In the genomic region with DNA sequence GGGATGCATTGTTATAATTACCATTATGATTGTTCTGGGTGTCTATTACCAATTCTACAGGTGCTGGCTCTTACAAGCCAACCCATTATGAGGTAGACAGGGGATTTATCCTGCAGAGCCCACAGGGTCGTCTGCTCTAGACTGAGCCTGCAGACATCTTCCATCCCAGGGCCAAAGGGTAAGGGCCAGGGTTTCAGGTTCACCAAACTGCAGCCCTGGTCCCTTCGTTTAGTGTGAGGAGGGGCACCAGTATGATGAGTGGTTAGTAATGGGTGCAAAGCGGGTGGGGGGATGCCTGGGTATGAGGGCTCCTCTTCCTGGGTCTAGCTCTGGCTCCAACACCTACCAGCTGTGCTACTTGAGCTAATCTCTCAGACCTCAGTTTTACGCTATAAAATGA, we compare ENCODE assay signal across 1 cellular context.
A peak's percentile ranks its signal among the peaks of the same experiment; 100 is the strongest.
TF ChIP-seq lines count a peak whose summit lies in the region.

No MANE protein-coding gene starts in this region.

TF ChIP-seq in HEK293, 187 proteins besides CTCF, POLR2A, EP300 and RAD21:
- no peak for TF ChIP-seq ZNF174 (tag by site-specific recombination; IDR thresholded peaks at IDR 0.05)
- TF ChIP-seq, protein P1, sequence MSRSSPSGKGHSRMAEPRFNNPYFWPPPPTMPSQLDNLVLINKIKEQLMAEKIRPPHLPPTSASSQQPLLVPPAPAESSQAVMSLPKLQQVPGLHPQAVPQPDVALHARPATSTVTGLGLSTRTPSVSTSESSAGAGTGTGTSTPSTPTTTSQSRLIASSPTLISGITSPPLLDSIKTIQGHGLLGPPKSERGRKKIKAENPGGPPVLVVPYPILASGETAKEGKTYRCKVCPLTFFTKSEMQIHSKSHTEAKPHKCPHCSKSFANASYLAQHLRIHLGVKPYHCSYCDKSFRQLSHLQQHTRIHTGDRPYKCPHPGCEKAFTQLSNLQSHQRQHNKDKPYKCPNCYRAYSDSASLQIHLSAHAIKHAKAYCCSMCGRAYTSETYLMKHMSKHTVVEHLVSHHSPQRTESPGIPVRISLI (tag by site-specific recombination; IDR thresholded peaks at IDR 0.05): no peak
- TF ChIP-seq GLI4 (tag by site-specific recombination; IDR thresholded peaks at IDR 0.05): no peak
- no peak for TF ChIP-seq HOXD13 (CRISPR knock-in tag; IDR thresholded peaks at IDR 0.05; ENCODE audit: borderline replicate concordance)
- no peak for TF ChIP-seq SETDB1 (IDR thresholded peaks at IDR 0.05; ENCODE audit: insufficient read length, low read length)
- TF ChIP-seq KLF9 (tag by site-specific recombination; IDR thresholded peaks at IDR 0.05; ENCODE audit: low read depth): no peak
- TF ChIP-seq ZIC2 (tag by site-specific recombination; IDR thresholded peaks at IDR 0.05): no peak
- TF ChIP-seq SCRT1 (tag by site-specific recombination; IDR thresholded peaks at IDR 0.05; ENCODE audit: borderline replicate concordance): 0 out of 2 replicates have a peak, but pooled peaks have one; percentile 18
- no peak for TF ChIP-seq ZNF223 (tag by site-specific recombination; IDR thresholded peaks at IDR 0.05)
- no peak for TF ChIP-seq ZNF670 (tag by site-specific recombination; IDR thresholded peaks at IDR 0.05; ENCODE audit: low read depth)
- TF ChIP-seq, protein P2, sequence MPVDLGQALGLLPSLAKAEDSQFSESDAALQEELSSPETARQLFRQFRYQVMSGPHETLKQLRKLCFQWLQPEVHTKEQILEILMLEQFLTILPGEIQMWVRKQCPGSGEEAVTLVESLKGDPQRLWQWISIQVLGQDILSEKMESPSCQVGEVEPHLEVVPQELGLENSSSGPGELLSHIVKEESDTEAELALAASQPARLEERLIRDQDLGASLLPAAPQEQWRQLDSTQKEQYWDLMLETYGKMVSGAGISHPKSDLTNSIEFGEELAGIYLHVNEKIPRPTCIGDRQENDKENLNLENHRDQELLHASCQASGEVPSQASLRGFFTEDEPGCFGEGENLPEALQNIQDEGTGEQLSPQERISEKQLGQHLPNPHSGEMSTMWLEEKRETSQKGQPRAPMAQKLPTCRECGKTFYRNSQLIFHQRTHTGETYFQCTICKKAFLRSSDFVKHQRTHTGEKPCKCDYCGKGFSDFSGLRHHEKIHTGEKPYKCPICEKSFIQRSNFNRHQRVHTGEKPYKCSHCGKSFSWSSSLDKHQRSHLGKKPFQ (tag by site-specific recombination; IDR thresholded peaks at IDR 0.05): no peak
- peak; percentile 62; the same call in 1 of the 2 replicates for TF ChIP-seq ZBTB6 (tag by site-specific recombination; IDR thresholded peaks at IDR 0.05)
- TF ChIP-seq ZNF280C (tag by site-specific recombination; IDR thresholded peaks at IDR 0.05): no peak
- no peak for TF ChIP-seq ZBTB21 (tag by site-specific recombination; IDR thresholded peaks at IDR 0.05)
- no peak for TF ChIP-seq ZBTB1 (tag by site-specific recombination; IDR thresholded peaks at IDR 0.05)
- peak; percentile 77 for TF ChIP-seq SCRT2 (tag by site-specific recombination; IDR thresholded peaks at IDR 0.05)
- TF ChIP-seq ZNF184 (tag by site-specific recombination; IDR thresholded peaks at IDR 0.05): no peak
- TF ChIP-seq ZFP37 (tag by site-specific recombination; IDR thresholded peaks at IDR 0.05): no peak
- TF ChIP-seq ZSCAN16 (tag by site-specific recombination; IDR thresholded peaks at IDR 0.05): no peak
